In genomic region chr19:49580264-49581006, GRCh38 we compare ENCODE assay signal across 1 cellular context.
TF ChIP-seq lines count a peak whose summit lies in the region.

A gene with protein sequence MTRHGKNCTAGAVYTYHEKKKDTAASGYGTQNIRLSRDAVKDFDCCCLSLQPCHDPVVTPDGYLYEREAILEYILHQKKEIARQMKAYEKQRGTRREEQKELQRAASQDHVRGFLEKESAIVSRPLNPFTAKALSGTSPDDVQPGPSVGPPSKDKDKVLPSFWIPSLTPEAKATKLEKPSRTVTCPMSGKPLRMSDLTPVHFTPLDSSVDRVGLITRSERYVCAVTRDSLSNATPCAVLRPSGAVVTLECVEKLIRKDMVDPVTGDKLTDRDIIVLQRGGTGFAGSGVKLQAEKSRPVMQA (minus strand): TSS chr19:49580556. CDS start chr19:49560691, 19,865 bp downstream.

TF ChIP-seq in K562, 482 proteins besides CTCF, POLR2A, EP300 and RAD21 (continued from another document and continues in another):
- TF ChIP-seq REST (CRISPR knock-in tag; IDR thresholded peaks at IDR 0.05; ENCODE audit: low read depth) (0 out of 2 replicates have a peak, but pooled peaks have one; percentile 58), ILF3 (IDR thresholded peaks at IDR 0.05; ENCODE audit: borderline replicate concordance) (no peak), GTF3C2 (IDR thresholded peaks at IDR 0.05; ENCODE audit: borderline replicate concordance, extremely low read depth, insufficient read length) (no peak), ZNF778 (CRISPR knock-in tag; IDR thresholded peaks at IDR 0.05) (no peak), FOXJ3 (CRISPR knock-in tag; IDR thresholded peaks at IDR 0.05) (no peak), ZNF644 (tag; IDR thresholded peaks at IDR 0.05; ENCODE audit: low read depth) (no peak; the same call in 1 of the 2 replicates), MTA1 (IDR thresholded peaks at IDR 0.05; ENCODE audit: borderline replicate concordance) (peak; percentile 42; the same call in 1 of the 2 replicates), ZC3H11A (IDR thresholded peaks at IDR 0.05; ENCODE audit: low read depth, low read length) (peak; percentile 96), PHF20 (IDR thresholded peaks at IDR 0.05; ENCODE audit: partially characterized antibody) (peak; percentile 89), BHLHE40 (IDR thresholded peaks at IDR 0.05; ENCODE audit: low read length) (peak; percentile 30; the same call in 1 of the 2 replicates), BRD4 (IDR thresholded peaks at IDR 0.05) (no peak), JUN (IDR thresholded peaks at IDR 0.05; ENCODE audit: borderline replicate concordance, low read depth, low read length) (peak; percentile 36; the same call in 1 of the 2 replicates), JUN (CRISPR knock-in tag; IDR thresholded peaks at IDR 0.05; ENCODE audit: borderline replicate concordance) (no peak), SUPT5H (IDR thresholded peaks at IDR 0.05) (peak; percentile 99), ZBED1 (IDR thresholded peaks at IDR 0.05) (peak; percentile 51; the same call in 1 of the 2 replicates), THRB (CRISPR knock-in tag; conservative IDR thresholded peaks at IDR 0.05) (peak; percentile 85), TGIF2 (CRISPR knock-in tag; IDR thresholded peaks at IDR 0.05) (no peak; the same call in 1 of the 2 replicates), MBD2 (IDR thresholded peaks at IDR 0.05; ENCODE audit: borderline replicate concordance, low read depth) (peak; percentile 88), NR3C1 (CRISPR knock-in tag; IDR thresholded peaks at IDR 0.05) (no peak), ZFP36 (IDR thresholded peaks at IDR 0.05; ENCODE audit: low read depth, low read length, partially characterized antibody) (peak; percentile 57), NBN (IDR thresholded peaks at IDR 0.05; ENCODE audit: low read depth) (peak; percentile 58; the same call in 1 of the 2 replicates), YY1 (IDR thresholded peaks at IDR 0.05; ENCODE audit: borderline replicate concordance in 1 of 3, control insufficient read depth in 1 of 3, extremely low read depth in 1 of 3, insufficient read depth in 3 of 3, insufficient read length in 1 of 3, insufficient replicate concordance in 2 of 3, low read depth in 1 of 3, low read length in 2 of 3) (peak in 2 of 3 experiments; percentile 46 to 57), FOXK2 (conservative IDR thresholded peaks at IDR 0.05 in 1 of 2, IDR thresholded peaks at IDR 0.05 in 1 of 2; ENCODE audit: low read depth in 2 of 2) (peak in 1 of 2 experiments; percentile 68; a peak in 2 of 4 replicates), ZNF140 (CRISPR knock-in tag; IDR thresholded peaks at IDR 0.05) (no peak), NONO (IDR thresholded peaks at IDR 0.05; ENCODE audit: low read depth in 2 of 2, low read length in 1 of 2) (peak; percentile 36 to 43; a peak in 1 of 4 replicates), ATF1 (CRISPR knock-in tag; IDR thresholded peaks at IDR 0.05) (no peak), ATF1 (tag; IDR thresholded peaks at IDR 0.05) (peak; percentile 76), MAFK (IDR thresholded peaks at IDR 0.05; ENCODE audit: low read length) (peak; percentile 61; the same call in 1 of the 2 replicates), HCFC1 (IDR thresholded peaks at IDR 0.05; ENCODE audit: low read depth, low read length) (peak; percentile 99), JUND (IDR thresholded peaks at IDR 0.05; ENCODE audit: borderline replicate concordance, low read depth, low read length) (peak; percentile 83), JUND (tag; IDR thresholded peaks at IDR 0.05; ENCODE audit: borderline replicate concordance, low read depth, low read length) (peak; percentile 32; the same call in 1 of the 3 replicates), ZHX1 (conservative IDR thresholded peaks at IDR 0.05; ENCODE audit: low read length) (no peak; the same call in 1 of the 2 replicates), ZKSCAN3 (CRISPR knock-in tag; IDR thresholded peaks at IDR 0.05) (no peak), GATAD2B (IDR thresholded peaks at IDR 0.05; ENCODE audit: borderline replicate concordance) (peak; percentile 77; the same call in 1 of the 2 replicates), ZNF212 (CRISPR knock-in tag; IDR thresholded peaks at IDR 0.05) (no peak), TBP (optimal IDR thresholded peaks at IDR 0.05; ENCODE audit: low read depth, low read length) (peak; percentile 98), KLF1 (tag; IDR thresholded peaks at IDR 0.05) (no peak)
- TF ChIP-seq, protein P1, sequence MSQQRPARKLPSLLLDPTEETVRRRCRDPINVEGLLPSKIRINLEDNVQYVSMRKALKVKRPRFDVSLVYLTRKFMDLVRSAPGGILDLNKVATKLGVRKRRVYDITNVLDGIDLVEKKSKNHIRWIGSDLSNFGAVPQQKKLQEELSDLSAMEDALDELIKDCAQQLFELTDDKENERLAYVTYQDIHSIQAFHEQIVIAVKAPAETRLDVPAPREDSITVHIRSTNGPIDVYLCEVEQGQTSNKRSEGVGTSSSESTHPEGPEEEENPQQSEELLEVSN (IDR thresholded peaks at IDR 0.05; ENCODE audit: borderline replicate concordance in 1 of 2, extremely low read depth in 1 of 2, insufficient read depth in 1 of 2, insufficient read length in 1 of 2, low read depth in 1 of 2, low read length in 1 of 2, poor library complexity in 1 of 2, severe bottlenecking in 1 of 2), result peak; percentile 39 to 60
- TF ChIP-seq, protein P2, sequence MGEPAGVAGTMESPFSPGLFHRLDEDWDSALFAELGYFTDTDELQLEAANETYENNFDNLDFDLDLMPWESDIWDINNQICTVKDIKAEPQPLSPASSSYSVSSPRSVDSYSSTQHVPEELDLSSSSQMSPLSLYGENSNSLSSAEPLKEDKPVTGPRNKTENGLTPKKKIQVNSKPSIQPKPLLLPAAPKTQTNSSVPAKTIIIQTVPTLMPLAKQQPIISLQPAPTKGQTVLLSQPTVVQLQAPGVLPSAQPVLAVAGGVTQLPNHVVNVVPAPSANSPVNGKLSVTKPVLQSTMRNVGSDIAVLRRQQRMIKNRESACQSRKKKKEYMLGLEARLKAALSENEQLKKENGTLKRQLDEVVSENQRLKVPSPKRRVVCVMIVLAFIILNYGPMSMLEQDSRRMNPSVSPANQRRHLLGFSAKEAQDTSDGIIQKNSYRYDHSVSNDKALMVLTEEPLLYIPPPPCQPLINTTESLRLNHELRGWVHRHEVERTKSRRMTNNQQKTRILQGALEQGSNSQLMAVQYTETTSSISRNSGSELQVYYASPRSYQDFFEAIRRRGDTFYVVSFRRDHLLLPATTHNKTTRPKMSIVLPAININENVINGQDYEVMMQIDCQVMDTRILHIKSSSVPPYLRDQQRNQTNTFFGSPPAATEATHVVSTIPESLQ (CRISPR knock-in tag; IDR thresholded peaks at IDR 0.05), result no peak
- TF ChIP-seq, protein P3, sequence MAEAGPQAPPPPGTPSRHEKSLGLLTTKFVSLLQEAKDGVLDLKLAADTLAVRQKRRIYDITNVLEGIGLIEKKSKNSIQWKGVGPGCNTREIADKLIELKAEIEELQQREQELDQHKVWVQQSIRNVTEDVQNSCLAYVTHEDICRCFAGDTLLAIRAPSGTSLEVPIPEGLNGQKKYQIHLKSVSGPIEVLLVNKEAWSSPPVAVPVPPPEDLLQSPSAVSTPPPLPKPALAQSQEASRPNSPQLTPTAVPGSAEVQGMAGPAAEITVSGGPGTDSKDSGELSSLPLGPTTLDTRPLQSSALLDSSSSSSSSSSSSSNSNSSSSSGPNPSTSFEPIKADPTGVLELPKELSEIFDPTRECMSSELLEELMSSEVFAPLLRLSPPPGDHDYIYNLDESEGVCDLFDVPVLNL (CRISPR knock-in tag; IDR thresholded peaks at IDR 0.05; ENCODE audit: low read depth), result no peak
- TF ChIP-seq, protein P4, sequence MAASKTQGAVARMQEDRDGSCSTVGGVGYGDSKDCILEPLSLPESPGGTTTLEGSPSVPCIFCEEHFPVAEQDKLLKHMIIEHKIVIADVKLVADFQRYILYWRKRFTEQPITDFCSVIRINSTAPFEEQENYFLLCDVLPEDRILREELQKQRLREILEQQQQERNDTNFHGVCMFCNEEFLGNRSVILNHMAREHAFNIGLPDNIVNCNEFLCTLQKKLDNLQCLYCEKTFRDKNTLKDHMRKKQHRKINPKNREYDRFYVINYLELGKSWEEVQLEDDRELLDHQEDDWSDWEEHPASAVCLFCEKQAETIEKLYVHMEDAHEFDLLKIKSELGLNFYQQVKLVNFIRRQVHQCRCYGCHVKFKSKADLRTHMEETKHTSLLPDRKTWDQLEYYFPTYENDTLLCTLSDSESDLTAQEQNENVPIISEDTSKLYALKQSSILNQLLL (CRISPR knock-in tag; IDR thresholded peaks at IDR 0.05; ENCODE audit: borderline replicate concordance), result no peak
- TF ChIP-seq, protein P5, sequence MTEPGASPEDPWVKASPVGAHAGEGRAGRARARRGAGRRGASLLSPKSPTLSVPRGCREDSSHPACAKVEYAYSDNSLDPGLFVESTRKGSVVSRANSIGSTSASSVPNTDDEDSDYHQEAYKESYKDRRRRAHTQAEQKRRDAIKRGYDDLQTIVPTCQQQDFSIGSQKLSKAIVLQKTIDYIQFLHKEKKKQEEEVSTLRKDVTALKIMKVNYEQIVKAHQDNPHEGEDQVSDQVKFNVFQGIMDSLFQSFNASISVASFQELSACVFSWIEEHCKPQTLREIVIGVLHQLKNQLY (CRISPR knock-in tag; conservative IDR thresholded peaks at IDR 0.05), result no peak
- TF ChIP-seq, protein P6, sequence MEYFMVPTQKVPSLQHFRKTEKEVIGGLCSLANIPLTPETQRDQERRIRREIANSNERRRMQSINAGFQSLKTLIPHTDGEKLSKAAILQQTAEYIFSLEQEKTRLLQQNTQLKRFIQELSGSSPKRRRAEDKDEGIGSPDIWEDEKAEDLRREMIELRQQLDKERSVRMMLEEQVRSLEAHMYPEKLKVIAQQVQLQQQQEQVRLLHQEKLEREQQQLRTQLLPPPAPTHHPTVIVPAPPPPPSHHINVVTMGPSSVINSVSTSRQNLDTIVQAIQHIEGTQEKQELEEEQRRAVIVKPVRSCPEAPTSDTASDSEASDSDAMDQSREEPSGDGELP (CRISPR knock-in tag; IDR thresholded peaks at IDR 0.05; ENCODE audit: borderline replicate concordance), result peak; percentile 74
